26 cellular contexts compared by ENCODE assay signal in genomic region chr11:107092667-107093066, GRCh38.
"Had no signal": no experiment of that assay in that cellular context is flagged by ENCODE, and none has a peak within 500 bp of the region (broad histone marks: within the 10 kb centered on the region; RNA-seq: fewer than 3 reads in every experiment).

No MANE protein-coding gene starts in this region.

- H3K4me1 ChIP-seq: colonic mucosa, esophagus squamous epithelium, gastroesophageal sphincter, heart left ventricle, lower lobe of right lung had no signal

- DNase-seq: colonic mucosa; cortex of kidney; effector CD8-positive, alpha-beta T cell; effector memory CD8-positive, alpha-beta T cell; endodermal cell; erythroblast; esophagus squamous epithelium; foreskin fibroblast; heart left ventricle; hypothalamus; immature natural killer cell; islet precursor cell; kidney; kidney glomerular epithelial cell; left colon; left ventricle myocardium superior; lower lobe of right lung; mesenchymal stem cell; mucosa of descending colon had no signal

- H3K36me3 ChIP-seq: colonic mucosa, esophagus squamous epithelium, gastroesophageal sphincter, heart left ventricle, lower lobe of right lung had no signal

- H3K4me2 ChIP-seq: hepatocyte had no signal

- ATAC-seq: effector memory CD8-positive, alpha-beta T cell; esophagus mucosa; gastroesophageal sphincter; heart left ventricle; left colon; left lobe of liver; left ventricle myocardium superior; lower lobe of right lung; mucosa of descending colon had no signal

- H3K27ac ChIP-seq: colonic mucosa, epithelial cell of prostate, esophagus squamous epithelium, gastroesophageal sphincter, heart left ventricle, hepatocyte, lower lobe of right lung had no signal

- H3K9me3 ChIP-seq: colonic mucosa, esophagus squamous epithelium had no signal

- H3K4me1 Mint-ChIP-seq: endodermal cell, immature natural killer cell, mesothelial cell of epicardium had no signal

- H3K4me3 ChIP-seq: colonic mucosa, esophagus squamous epithelium, gastroesophageal sphincter, heart left ventricle, hepatocyte, lower lobe of right lung, mucosa of descending colon had no signal

- H3K36me3 Mint-ChIP-seq: immature natural killer cell had no signal

- H3K4me3 Mint-ChIP-seq: dendritic cell treated with granulocyte-macrophage colony-stimulating factor and Interleukin-4, amounts not matched to agents 40 ng/mL and 50 ng/mL, for 4 days; effector memory CD8-positive, alpha-beta T cell; endodermal cell; immature natural killer cell; mesothelial cell of epicardium had no signal

- H2AFZ ChIP-seq: hepatocyte had no signal

- H3K79me2 ChIP-seq: hepatocyte had no signal

- H3K27me3 Mint-ChIP-seq: dendritic cell treated with granulocyte-macrophage colony-stimulating factor and Interleukin-4, amounts not matched to agents 40 ng/mL and 50 ng/mL, for 4 days; effector memory CD8-positive, alpha-beta T cell had no signal

- H3K27ac Mint-ChIP-seq: dendritic cell treated with granulocyte-macrophage colony-stimulating factor and Interleukin-4, amounts not matched to agents 40 ng/mL and 50 ng/mL, for 4 days; effector memory CD8-positive, alpha-beta T cell; endodermal cell; immature natural killer cell; mesothelial cell of epicardium had no signal

- H3K27me3 ChIP-seq: colonic mucosa, esophagus squamous epithelium, gastroesophageal sphincter, heart left ventricle, hepatocyte had no signal
